In the genomic region with DNA sequence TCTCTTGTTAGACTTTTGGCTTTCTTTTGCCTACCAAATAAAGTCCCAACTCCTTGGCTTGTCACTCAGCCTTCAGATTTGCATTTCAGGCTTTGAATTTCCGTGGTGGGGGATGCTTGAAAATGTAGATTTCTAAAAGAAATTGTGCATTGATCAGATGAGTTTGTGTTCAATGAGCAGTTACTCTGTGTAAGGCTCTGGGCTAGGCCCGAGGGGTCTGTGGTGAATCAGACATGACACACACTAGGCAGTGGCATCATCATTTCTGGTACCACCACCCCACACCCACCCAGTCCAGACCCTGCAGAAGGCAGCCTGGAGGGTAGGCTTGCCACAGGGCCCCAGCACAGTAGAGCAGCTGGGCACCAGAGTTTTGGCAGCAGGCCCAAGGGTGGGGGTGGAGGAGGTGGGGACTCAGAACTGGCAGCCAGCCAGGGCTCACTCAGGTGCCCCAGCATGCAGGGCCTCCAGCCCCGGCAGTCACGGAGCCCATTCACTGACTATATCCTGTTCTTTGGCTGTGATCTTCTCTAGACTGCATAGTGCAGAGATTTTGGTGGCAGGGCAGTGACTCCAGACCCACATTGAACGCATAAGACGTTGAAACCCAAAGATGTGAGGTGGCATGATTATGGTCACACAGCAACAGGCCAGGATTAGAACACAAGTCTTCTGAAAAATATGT, we compare ENCODE assay signal across 1 cellular context.
A peak's percentile ranks its signal among the peaks of the same experiment; 100 is the strongest.
TF ChIP-seq lines count a peak whose summit lies in the region.

No MANE protein-coding gene starts in this region.

TF ChIP-seq in HCT116, 20 proteins besides CTCF, POLR2A, EP300 and RAD21 (continued from another document):
- TF ChIP-seq ELF1 (IDR thresholded peaks at IDR 0.05; ENCODE audit: borderline replicate concordance, low read depth), result no peak
- peak; percentile 30 for TF ChIP-seq TCF7L2 (IDR thresholded peaks at IDR 0.05; ENCODE audit: borderline replicate concordance, extremely low read depth, insufficient read depth, insufficient read length)
- no peak for TF ChIP-seq YY1 (IDR thresholded peaks at IDR 0.05; ENCODE audit: extremely low read depth, insufficient replicate concordance, low read depth, low read length)
- TF ChIP-seq POLR2AphosphoS5 (IDR thresholded peaks at IDR 0.05; ENCODE audit: low read depth, low read length), result peak; percentile 58
- no peak for TF ChIP-seq EZH2 (IDR thresholded peaks at IDR 0.05)
- TF ChIP-seq FOSL1 (IDR thresholded peaks at IDR 0.05; ENCODE audit: low read depth), result no peak
- TF ChIP-seq JUND (IDR thresholded peaks at IDR 0.05), result no peak
- TF ChIP-seq, protein P1, sequence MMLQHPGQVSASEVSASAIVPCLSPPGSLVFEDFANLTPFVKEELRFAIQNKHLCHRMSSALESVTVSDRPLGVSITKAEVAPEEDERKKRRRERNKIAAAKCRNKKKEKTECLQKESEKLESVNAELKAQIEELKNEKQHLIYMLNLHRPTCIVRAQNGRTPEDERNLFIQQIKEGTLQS (IDR thresholded peaks at IDR 0.05), result no peak
